13 cellular contexts compared by ENCODE assay signal in the genomic region with DNA sequence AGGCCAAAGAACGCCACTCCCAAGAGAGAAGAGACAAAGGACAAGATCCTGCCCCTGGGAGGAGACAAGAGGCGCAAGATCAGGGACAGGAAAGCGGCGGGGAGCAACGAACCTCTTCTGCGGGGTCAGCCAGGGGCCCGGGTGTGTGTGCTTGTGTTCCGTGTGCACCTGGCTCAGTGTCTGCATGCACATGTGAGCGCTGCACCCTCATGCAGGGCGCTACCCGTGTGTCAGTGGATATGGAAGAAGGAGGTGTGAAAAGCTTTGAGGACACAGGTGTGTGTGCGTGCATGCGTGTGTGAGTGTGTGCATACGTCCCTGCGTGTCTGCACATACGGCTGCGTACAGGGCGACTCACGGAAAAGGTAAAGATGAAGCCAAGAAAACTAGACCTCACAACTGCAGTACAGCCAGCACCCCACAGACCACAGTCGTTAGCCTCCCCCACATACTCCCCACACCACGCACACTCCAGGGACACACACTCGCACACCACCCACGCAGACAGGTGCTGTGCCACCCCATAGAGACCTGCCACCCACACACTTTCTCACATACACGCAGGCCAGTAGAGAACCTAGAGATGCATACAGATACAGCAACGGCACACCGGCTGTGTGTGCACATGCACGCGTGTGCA. TPM values are rescaled to one million over a fixed set of nuclear protein-coding genes. Genes with fewer than 3 reads are reported as not detected.
DNase-seq lines count a peak whose midpoint lies in the region; ATAC-seq and TF ChIP-seq lines count a peak whose summit lies in the region.
"Had no signal": no experiment of that assay in that cellular context is flagged by ENCODE, and none has a peak within 500 bp of the region (broad histone marks: within the 10 kb centered on the region; RNA-seq: fewer than 3 reads in every experiment).

No MANE protein-coding gene starts in this region.

- H3K27me3 Mint-ChIP-seq in CD4-positive, alpha-beta T cell = peaks cover 19% of the 10 kb centered on the region
- H3K27me3 Mint-ChIP-seq in activated naive CD8-positive, alpha-beta T cell = no peaks in the 10 kb centered on the region
- H3K27me3 Mint-ChIP-seq in natural killer cell treated with Interleukin-12 subunit alpha and Interleukin-12 subunit beta and Interleukin-15 and Interleukin-18, amount 100 ng/mL, for 72 hours = peaks cover 29 to 46% of the 10 kb centered on the region in 2 donors
- H3K27me3 Mint-ChIP-seq in Caco-2 (ENCODE audit: insufficient read depth, unreplicated experiment) = peaks cover 35% of the 10 kb centered on the region

- peaks cover 5% of the 10 kb centered on the region for H3K27me3 ChIP-seq in CD4-positive, alpha-beta T cell (ENCODE audit: control insufficient read depth, insufficient read depth, low read length)
- H3K27me3 ChIP-seq in HCT116 (ENCODE audit: insufficient read depth, low read length) = peaks cover 4% of the 10 kb centered on the region; the same call in 1 of the 2 replicates
- no peaks in the 10 kb centered on the region; the same call in 1 of the 2 replicates for H3K27me3 ChIP-seq in Caco-2 (replicated peaks; ENCODE audit: control insufficient read depth, insufficient read depth, low read length)
- H3K27me3 ChIP-seq: MG63, testis had no signal

- H3K9ac ChIP-seq in HCT116 (ENCODE audit: low read length) = no peak overlapping the region

- no peak for TF ChIP-seq POLR2A in HCT116 (IDR thresholded peaks at IDR 0.05; ENCODE audit: borderline replicate concordance, extremely low read depth, insufficient read depth, insufficient read length)

- H3K27ac ChIP-seq in CD4-positive, alpha-beta T cell (ENCODE audit: low read depth, low read length) = no peak overlapping the region
- no peak overlapping the region for H3K27ac ChIP-seq in HCT116 (ENCODE audit: low read depth, low read length)
- H3K27ac ChIP-seq: testis had no signal

- H3K9me2 ChIP-seq in HCT116 (ENCODE audit: insufficient read depth) = no peaks in the 10 kb centered on the region

- H3K36me3 Mint-ChIP-seq in CD4-positive, alpha-beta T cell (ENCODE audit: low read depth) = no peaks in the 10 kb centered on the region
- peaks cover 2% of the 10 kb centered on the region for H3K36me3 Mint-ChIP-seq in activated naive CD8-positive, alpha-beta T cell
- no peaks in the 10 kb centered on the region for H3K36me3 Mint-ChIP-seq in natural killer cell treated with Interleukin-12 subunit alpha and Interleukin-12 subunit beta and Interleukin-15 and Interleukin-18, amount 100 ng/mL, for 72 hours
- H3K36me3 Mint-ChIP-seq in Caco-2 (ENCODE audit: insufficient read depth, unreplicated experiment) = no peaks in the 10 kb centered on the region

- no peaks in the 10 kb centered on the region for H3K9me3 ChIP-seq in CD4-positive, alpha-beta T cell (ENCODE audit: control insufficient read depth, low read length)
- H3K9me3 ChIP-seq in HCT116 (ENCODE audit: control insufficient read depth in 1 of 2, insufficient read depth in 1 of 2, low read depth in 1 of 2, low read length in 2 of 2) = no peaks in the 10 kb centered on the region
- no peaks in the 10 kb centered on the region for H3K9me3 ChIP-seq in Caco-2
- H3K9me3 ChIP-seq: MG63, testis had no signal

- CTCF ChIA-PET in CD4-positive, alpha-beta T cell (lab: Charles Lee) = no interaction called here
- CTCF ChIA-PET in HCT116 (lab: Charles Lee) (no interaction called here), HEK293T (lab: Yijun Ruan, JAX) (no interaction called here), Caco-2 (lab: Charles Lee) (no interaction called here)

- intact Hi-C loops in CD4-positive, alpha-beta T cell (cut with DNase I, micrococcal nuclease) = loop anchor here in 1 of 2 experiments (2.0 to 5.0 kb wide), 2 partner anchors 65 to 77 kb away; no protein-coding TSS in a partner anchor
- intact Hi-C loops in HCT116 (cut with micrococcal nuclease) (no loop called here), Caco-2 (cut with micrococcal nuclease; ENCODE audit: unreplicated experiment) (no loop called here)

- POLR2A ChIA-PET in CD4-positive, alpha-beta T cell (lab: Charles Lee) = no interaction called here
- POLR2A ChIA-PET in HCT116 (lab: Charles Lee) = no interaction called here
- POLR2A ChIA-PET in HEK293T (lab: Yijun Ruan, JAX) = no interaction called here
- POLR2A ChIA-PET in Caco-2 (lab: Charles Lee) = no interaction called here

- H3K27ac Mint-ChIP-seq in CD4-positive, alpha-beta T cell = peak overlapping the region; percentile 45
- peak overlapping the region; percentile 97 for H3K27ac Mint-ChIP-seq in activated naive CD8-positive, alpha-beta T cell
- no peak overlapping the region for H3K27ac Mint-ChIP-seq in natural killer cell treated with Interleukin-12 subunit alpha and Interleukin-12 subunit beta and Interleukin-15 and Interleukin-18, amount 100 ng/mL, for 72 hours
- no peak overlapping the region for H3K27ac Mint-ChIP-seq in Caco-2 (ENCODE audit: unreplicated experiment)

- no peaks in the 10 kb centered on the region for H3K79me2 ChIP-seq in HCT116 (ENCODE audit: insufficient read depth, low read length)

- no peaks in the 10 kb centered on the region for H3K36me3 ChIP-seq in HCT116 (ENCODE audit: control insufficient read depth in 1 of 2, insufficient read depth in 2 of 2, low read length in 2 of 2)
- no peaks in the 10 kb centered on the region for H3K36me3 ChIP-seq in Caco-2 (ENCODE audit: control insufficient read depth, insufficient read depth, low read length)
- H3K36me3 ChIP-seq: MG63 had no signal

- H3K4me3 Mint-ChIP-seq in CD4-positive, alpha-beta T cell = peak overlapping the region; percentile 86
- peak overlapping the region; percentile 93 for H3K4me3 Mint-ChIP-seq in activated naive CD8-positive, alpha-beta T cell
- peak overlapping the region; percentile 78 for H3K4me3 Mint-ChIP-seq in natural killer cell treated with Interleukin-12 subunit alpha and Interleukin-12 subunit beta and Interleukin-15 and Interleukin-18, amount 100 ng/mL, for 72 hours
- no peak overlapping the region for H3K4me3 Mint-ChIP-seq in Caco-2 (ENCODE audit: unreplicated experiment)

- peak; percentile 28 for ATAC-seq in CD4-positive, alpha-beta T cell (ENCODE audit: poor library complexity)
- no peak for ATAC-seq in HCT116
- no peak for ATAC-seq in natural killer cell treated with Interleukin-12 subunit alpha and Interleukin-12 subunit beta and Interleukin-15 and Interleukin-18, amount 100 ng/mL, for 72 hours

- H3K4me1 ChIP-seq in HCT116 (ENCODE audit: control insufficient read depth in 1 of 2, insufficient read depth in 2 of 2, low read length in 2 of 2) (peaks cover 0 to 13% of the 10 kb centered on the region in 2 experiments; a peak in 1 of 4 replicates), Caco-2 (no peaks in the 10 kb centered on the region)
- H3K4me1 ChIP-seq: testis had no signal

- RAD21 ChIA-PET in HCT116 (lab: Charles Lee; ENCODE audit: low non-redundant PET in 1 of 2, low total read pairs in 2 of 2, uncharacterized antibody in 2 of 2, unreplicated experiment in 2 of 2) = no interaction called here

- no TSS peak for BruUV-seq in HCT116 (replicated peaks; lab: Mats Ljungman, UMichigan)
- BruUV-seq in Caco-2 (replicated peaks; lab: Mats Ljungman, UMichigan) = no TSS peak

- TF ChIP-seq CTCF in CD4-positive, alpha-beta T cell (IDR thresholded peaks at IDR 0.05) = no peak
- TF ChIP-seq CTCF in HCT116 (IDR thresholded peaks at IDR 0.05 in 2 of 3, conservative IDR thresholded peaks at IDR 0.05 in 1 of 3; ENCODE audit: borderline replicate concordance in 1 of 3, insufficient read depth in 1 of 3, low read depth in 2 of 3, low read length in 2 of 3) (no peak), Caco-2 (IDR thresholded peaks at IDR 0.05; ENCODE audit: insufficient read depth in 1 of 2, low read depth in 1 of 2, low read length in 1 of 2, severe bottlenecking in 1 of 2, unreplicated experiment in 1 of 2) (no peak)

- no peak overlapping the region for H2AFZ ChIP-seq in HCT116 (ENCODE audit: low read depth, low read length, poor library complexity, severe bottlenecking)

- H3K4me1 Mint-ChIP-seq in CD4-positive, alpha-beta T cell (ENCODE audit: low read depth) = peaks cover 13% of the 10 kb centered on the region
- H3K4me1 Mint-ChIP-seq in activated naive CD8-positive, alpha-beta T cell (ENCODE audit: low read depth) = peaks cover 14% of the 10 kb centered on the region
- H3K4me1 Mint-ChIP-seq in natural killer cell treated with Interleukin-12 subunit alpha and Interleukin-12 subunit beta and Interleukin-15 and Interleukin-18, amount 100 ng/mL, for 72 hours (ENCODE audit: low read depth in 2 of 2) = peaks cover 3 to 6% of the 10 kb centered on the region in 2 donors
- peaks cover 5% of the 10 kb centered on the region for H3K4me1 Mint-ChIP-seq in Caco-2 (ENCODE audit: low read depth, unreplicated experiment)

- H3K4me3 ChIP-seq in HCT116 (replicated peaks in 1 of 2; ENCODE audit: low read depth in 1 of 2, low read length in 2 of 2) = peak overlapping the region; percentile 17 to 30; a peak in 3 of 4 replicates
- H3K4me3 ChIP-seq in Caco-2 (ENCODE audit: low read depth, low read length) = no peak overlapping the region
- H3K4me3 ChIP-seq: MG63, testis had no signal

- no peaks in the 10 kb centered on the region for H4K20me1 ChIP-seq in HCT116 (ENCODE audit: insufficient read depth)

- DNase-seq in CD4-positive, alpha-beta T cell = no peak
- DNase-seq in HCT116 (ENCODE audit: low read depth, low spot score) (no peak), HEK293T (ENCODE audit: extremely low spot score) (no peak), DMS114 treated with DMSO at 0.1 percent for 48 hours (lab: John Stamatoyannopoulos, UW; ENCODE audit: unreplicated experiment) (no peak), Caco-2 (no peak)
- DNase-seq in natural killer cell treated with Interleukin-12 subunit alpha and Interleukin-12 subunit beta and Interleukin-15 and Interleukin-18, amount 100 ng/mL, for 72 hours (ENCODE audit: low spot score) = no peak
- no peak for DNase-seq in stimulated activated CD4-positive, alpha-beta T cell treated with anti-CD3 and anti-CD28 coated beads, Interleukin-12 subunit alpha, Interleukin-12 subunit beta, amount 100 ng/mL, for 4 hours
- DNase-seq: amniotic stem cell, MG63, NCI-H2171 treated with DMSO at 0.1 percent for 48 hours had no signal

- no peak for TF ChIP-seq RAD21 in HCT116 (IDR thresholded peaks at IDR 0.05; ENCODE audit: low read depth)

- H3K9me3 Mint-ChIP-seq in CD4-positive, alpha-beta T cell = no peaks in the 10 kb centered on the region
- no peaks in the 10 kb centered on the region for H3K9me3 Mint-ChIP-seq in activated naive CD8-positive, alpha-beta T cell (ENCODE audit: low read depth)
- H3K9me3 Mint-ChIP-seq in natural killer cell treated with Interleukin-12 subunit alpha and Interleukin-12 subunit beta and Interleukin-15 and Interleukin-18, amount 100 ng/mL, for 72 hours = no peaks in the 10 kb centered on the region
- H3K9me3 Mint-ChIP-seq in Caco-2 (ENCODE audit: unreplicated experiment) = no peaks in the 10 kb centered on the region

- peak overlapping the region; percentile 43 for H3K4me2 ChIP-seq in HCT116 (ENCODE audit: low read length)

TF ChIP-seq in HCT116, 20 proteins besides CTCF, POLR2A, EP300 and RAD21 (continues in another document):
- TF ChIP-seq EZH2phosphoT487 (IDR thresholded peaks at IDR 0.05; ENCODE audit: borderline replicate concordance) = no peak

RNA-seq across cellular contexts. Expression of a gene that starts 11.0 kb away (rescaled TPM):
- total RNA-seq in CD4-positive, alpha-beta T cell = 10 to 100 TPM; 24.3 to 27.4 TPM
- total RNA-seq in HCT116 (2021; ENCODE audit: unreplicated experiment) (12.4 TPM), Caco-2 (2022) (4.2 and 4.3 TPM in 2 replicates)
- polyA plus RNA-seq in HCT116 (2012) = 4.1 and 5.2 TPM in 2 replicates
- 1 to 10 TPM; 1.8 to 9.1 TPM for total RNA-seq in natural killer cell treated with Interleukin-12 subunit alpha and Interleukin-12 subunit beta and Interleukin-15 and Interleukin-18, amount 100 ng/mL, for 72 hours
- total RNA-seq: dermis microvascular lymphatic vessel endothelial cell had no signal

Comparison
In these comparisons a context has a peak if more than half of its experiments do, and no peak if none do; other contexts are left out.
1. H3K27ac Mint-ChIP-seq: peak in CD4-positive, alpha-beta T cell (single experiment) and activated naive CD8-positive, alpha-beta T cell (single experiment); none in natural killer cell treated with Interleukin-12 subunit alpha and Interleukin-12 subunit beta and Interleukin-15 and Interleukin-18, amount 100 ng/mL, for 72 hours (0 of 2) and Caco-2 (single experiment).